ENCODE assay signal across 1 cellular context in the genomic region with DNA sequence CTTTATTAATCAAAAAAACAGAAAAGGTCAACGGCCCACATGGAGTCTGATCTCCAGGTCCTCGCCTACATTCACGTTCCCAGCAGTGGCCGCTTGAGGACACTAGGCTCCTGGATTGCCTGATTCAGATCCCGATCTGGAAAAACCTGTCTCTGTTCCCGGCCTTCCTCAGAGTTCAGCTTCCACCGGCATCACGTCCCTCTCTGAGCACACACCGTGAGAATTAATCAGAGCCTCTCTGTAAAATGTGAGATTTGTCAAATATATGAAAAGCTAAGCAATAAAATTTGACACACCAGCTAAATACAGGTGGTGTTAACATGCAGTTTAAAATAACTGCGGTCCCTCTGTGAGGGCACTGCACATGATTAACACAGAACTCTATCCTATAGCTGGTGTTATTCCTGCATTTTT.
A peak's percentile ranks its signal among the peaks of the same experiment; 100 is the strongest.
TF ChIP-seq lines count a peak whose summit lies in the region.

No MANE protein-coding gene starts in this region.

TF ChIP-seq in HepG2, 621 proteins besides CTCF, POLR2A, EP300 and RAD21 (continued from another document and continues in another):
- TF ChIP-seq, protein P1, sequence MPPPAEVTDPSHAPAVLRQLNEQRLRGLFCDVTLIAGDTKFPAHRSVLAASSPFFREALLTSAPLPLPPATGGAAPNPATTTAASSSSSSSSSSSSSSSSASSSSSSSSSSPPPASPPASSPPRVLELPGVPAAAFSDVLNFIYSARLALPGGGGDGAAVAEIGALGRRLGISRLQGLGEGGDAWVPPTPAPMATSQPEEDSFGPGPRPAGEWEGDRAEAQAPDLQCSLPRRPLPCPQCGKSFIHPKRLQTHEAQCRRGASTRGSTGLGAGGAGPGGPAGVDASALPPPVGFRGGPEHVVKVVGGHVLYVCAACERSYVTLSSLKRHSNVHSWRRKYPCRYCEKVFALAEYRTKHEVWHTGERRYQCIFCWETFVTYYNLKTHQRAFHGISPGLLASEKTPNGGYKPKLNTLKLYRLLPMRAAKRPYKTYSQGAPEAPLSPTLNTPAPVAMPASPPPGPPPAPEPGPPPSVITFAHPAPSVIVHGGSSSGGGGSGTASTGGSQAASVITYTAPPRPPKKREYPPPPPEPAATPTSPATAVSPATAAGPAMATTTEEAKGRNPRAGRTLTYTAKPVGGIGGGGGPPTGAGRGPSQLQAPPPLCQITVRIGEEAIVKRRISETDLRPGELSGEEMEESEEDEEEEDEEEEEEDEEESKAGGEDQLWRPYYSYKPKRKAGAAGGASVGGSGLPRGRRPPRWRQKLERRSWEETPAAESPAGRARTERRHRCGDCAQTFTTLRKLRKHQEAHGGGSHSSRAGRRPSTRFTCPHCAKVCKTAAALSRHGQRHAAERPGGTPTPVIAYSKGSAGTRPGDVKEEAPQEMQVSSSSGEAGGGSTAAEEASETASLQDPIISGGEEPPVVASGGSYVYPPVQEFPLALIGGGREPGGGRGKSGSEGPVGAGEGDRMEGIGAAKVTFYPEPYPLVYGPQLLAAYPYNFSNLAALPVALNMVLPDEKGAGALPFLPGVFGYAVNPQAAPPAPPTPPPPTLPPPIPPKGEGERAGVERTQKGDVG (CRISPR knock-in tag; IDR thresholded peaks at IDR 0.05; ENCODE audit: borderline replicate concordance) = no peak
- TF ChIP-seq, protein P2, sequence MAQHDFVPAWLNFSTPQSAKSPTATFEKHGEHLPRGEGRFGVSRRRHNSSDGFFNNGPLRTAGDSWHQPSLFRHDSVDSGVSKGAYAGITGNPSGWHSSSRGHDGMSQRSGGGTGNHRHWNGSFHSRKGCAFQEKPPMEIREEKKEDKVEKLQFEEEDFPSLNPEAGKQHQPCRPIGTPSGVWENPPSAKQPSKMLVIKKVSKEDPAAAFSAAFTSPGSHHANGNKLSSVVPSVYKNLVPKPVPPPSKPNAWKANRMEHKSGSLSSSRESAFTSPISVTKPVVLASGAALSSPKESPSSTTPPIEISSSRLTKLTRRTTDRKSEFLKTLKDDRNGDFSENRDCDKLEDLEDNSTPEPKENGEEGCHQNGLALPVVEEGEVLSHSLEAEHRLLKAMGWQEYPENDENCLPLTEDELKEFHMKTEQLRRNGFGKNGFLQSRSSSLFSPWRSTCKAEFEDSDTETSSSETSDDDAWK (CRISPR knock-in tag; IDR thresholded peaks at IDR 0.05) = no peak
- TF ChIP-seq, protein P3, sequence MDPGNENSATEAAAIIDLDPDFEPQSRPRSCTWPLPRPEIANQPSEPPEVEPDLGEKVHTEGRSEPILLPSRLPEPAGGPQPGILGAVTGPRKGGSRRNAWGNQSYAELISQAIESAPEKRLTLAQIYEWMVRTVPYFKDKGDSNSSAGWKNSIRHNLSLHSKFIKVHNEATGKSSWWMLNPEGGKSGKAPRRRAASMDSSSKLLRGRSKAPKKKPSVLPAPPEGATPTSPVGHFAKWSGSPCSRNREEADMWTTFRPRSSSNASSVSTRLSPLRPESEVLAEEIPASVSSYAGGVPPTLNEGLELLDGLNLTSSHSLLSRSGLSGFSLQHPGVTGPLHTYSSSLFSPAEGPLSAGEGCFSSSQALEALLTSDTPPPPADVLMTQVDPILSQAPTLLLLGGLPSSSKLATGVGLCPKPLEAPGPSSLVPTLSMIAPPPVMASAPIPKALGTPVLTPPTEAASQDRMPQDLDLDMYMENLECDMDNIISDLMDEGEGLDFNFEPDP (CRISPR knock-in tag; conservative IDR thresholded peaks at IDR 0.05) = no peak
- no peak for TF ChIP-seq ARHGAP35 (CRISPR knock-in tag; IDR thresholded peaks at IDR 0.05; ENCODE audit: borderline replicate concordance)
- TF ChIP-seq ZMAT3 (CRISPR knock-in tag; conservative IDR thresholded peaks at IDR 0.05) = no peak
- TF ChIP-seq, protein P4, sequence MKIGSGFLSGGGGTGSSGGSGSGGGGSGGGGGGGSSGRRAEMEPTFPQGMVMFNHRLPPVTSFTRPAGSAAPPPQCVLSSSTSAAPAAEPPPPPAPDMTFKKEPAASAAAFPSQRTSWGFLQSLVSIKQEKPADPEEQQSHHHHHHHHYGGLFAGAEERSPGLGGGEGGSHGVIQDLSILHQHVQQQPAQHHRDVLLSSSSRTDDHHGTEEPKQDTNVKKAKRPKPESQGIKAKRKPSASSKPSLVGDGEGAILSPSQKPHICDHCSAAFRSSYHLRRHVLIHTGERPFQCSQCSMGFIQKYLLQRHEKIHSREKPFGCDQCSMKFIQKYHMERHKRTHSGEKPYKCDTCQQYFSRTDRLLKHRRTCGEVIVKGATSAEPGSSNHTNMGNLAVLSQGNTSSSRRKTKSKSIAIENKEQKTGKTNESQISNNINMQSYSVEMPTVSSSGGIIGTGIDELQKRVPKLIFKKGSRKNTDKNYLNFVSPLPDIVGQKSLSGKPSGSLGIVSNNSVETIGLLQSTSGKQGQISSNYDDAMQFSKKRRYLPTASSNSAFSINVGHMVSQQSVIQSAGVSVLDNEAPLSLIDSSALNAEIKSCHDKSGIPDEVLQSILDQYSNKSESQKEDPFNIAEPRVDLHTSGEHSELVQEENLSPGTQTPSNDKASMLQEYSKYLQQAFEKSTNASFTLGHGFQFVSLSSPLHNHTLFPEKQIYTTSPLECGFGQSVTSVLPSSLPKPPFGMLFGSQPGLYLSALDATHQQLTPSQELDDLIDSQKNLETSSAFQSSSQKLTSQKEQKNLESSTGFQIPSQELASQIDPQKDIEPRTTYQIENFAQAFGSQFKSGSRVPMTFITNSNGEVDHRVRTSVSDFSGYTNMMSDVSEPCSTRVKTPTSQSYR (CRISPR knock-in tag; IDR thresholded peaks at IDR 0.05; ENCODE audit: borderline replicate concordance) = no peak
- no peak for TF ChIP-seq SATB2 (CRISPR knock-in tag; IDR thresholded peaks at IDR 0.05)
- TF ChIP-seq TRIM24 (CRISPR knock-in tag; IDR thresholded peaks at IDR 0.05) = no peak
- TF ChIP-seq, protein P5, sequence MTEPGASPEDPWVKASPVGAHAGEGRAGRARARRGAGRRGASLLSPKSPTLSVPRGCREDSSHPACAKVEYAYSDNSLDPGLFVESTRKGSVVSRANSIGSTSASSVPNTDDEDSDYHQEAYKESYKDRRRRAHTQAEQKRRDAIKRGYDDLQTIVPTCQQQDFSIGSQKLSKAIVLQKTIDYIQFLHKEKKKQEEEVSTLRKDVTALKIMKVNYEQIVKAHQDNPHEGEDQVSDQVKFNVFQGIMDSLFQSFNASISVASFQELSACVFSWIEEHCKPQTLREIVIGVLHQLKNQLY (CRISPR knock-in tag; IDR thresholded peaks at IDR 0.05) = no peak
- TF ChIP-seq ZNF180 (CRISPR knock-in tag; IDR thresholded peaks at IDR 0.05; ENCODE audit: borderline replicate concordance, low read depth) = no peak
- TF ChIP-seq GFI1 (CRISPR knock-in tag; IDR thresholded peaks at IDR 0.05; ENCODE audit: borderline replicate concordance) = no peak; the same call in 1 of the 2 replicates
- TF ChIP-seq ZBTB8A (CRISPR knock-in tag; IDR thresholded peaks at IDR 0.05; ENCODE audit: borderline replicate concordance, low read depth) = no peak
- TF ChIP-seq, protein P6, sequence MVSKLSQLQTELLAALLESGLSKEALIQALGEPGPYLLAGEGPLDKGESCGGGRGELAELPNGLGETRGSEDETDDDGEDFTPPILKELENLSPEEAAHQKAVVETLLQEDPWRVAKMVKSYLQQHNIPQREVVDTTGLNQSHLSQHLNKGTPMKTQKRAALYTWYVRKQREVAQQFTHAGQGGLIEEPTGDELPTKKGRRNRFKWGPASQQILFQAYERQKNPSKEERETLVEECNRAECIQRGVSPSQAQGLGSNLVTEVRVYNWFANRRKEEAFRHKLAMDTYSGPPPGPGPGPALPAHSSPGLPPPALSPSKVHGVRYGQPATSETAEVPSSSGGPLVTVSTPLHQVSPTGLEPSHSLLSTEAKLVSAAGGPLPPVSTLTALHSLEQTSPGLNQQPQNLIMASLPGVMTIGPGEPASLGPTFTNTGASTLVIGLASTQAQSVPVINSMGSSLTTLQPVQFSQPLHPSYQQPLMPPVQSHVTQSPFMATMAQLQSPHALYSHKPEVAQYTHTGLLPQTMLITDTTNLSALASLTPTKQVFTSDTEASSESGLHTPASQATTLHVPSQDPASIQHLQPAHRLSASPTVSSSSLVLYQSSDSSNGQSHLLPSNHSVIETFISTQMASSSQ (IDR thresholded peaks at IDR 0.05; ENCODE audit: low read depth) = no peak
- TF ChIP-seq, protein P6 (CRISPR knock-in tag; IDR thresholded peaks at IDR 0.05; ENCODE audit: borderline replicate concordance) = no peak
- peak; percentile 50 for TF ChIP-seq ZNF331 (CRISPR knock-in tag; IDR thresholded peaks at IDR 0.05)
- TF ChIP-seq, protein P7, sequence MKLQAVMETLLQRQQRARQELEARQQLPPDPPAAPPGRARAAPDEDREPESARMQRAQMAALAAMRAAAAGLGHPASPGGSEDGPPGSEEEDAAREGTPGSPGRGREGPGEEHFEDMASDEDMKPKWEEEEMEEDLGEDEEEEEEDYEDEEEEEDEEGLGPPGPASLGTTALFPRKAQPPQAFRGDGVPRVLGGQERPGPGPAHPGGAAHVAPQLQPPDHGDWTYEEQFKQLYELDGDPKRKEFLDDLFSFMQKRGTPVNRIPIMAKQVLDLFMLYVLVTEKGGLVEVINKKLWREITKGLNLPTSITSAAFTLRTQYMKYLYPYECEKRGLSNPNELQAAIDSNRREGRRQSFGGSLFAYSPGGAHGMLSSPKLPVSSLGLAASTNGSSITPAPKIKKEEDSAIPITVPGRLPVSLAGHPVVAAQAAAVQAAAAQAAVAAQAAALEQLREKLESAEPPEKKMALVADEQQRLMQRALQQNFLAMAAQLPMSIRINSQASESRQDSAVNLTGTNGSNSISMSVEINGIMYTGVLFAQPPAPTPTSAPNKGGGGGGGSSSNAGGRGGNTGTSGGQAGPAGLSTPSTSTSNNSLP (IDR thresholded peaks at IDR 0.05; ENCODE audit: low read depth, low read length) = peak; percentile 75
- no peak for TF ChIP-seq ZNF496 (CRISPR knock-in tag; IDR thresholded peaks at IDR 0.05; ENCODE audit: insufficient replicate concordance)
- no peak for TF ChIP-seq NCOA1 (CRISPR knock-in tag; IDR thresholded peaks at IDR 0.05)
- TF ChIP-seq FOXA1 (IDR thresholded peaks at IDR 0.05) = no peak
- peak; percentile 29; the same call in 1 of the 2 replicates for TF ChIP-seq FOXA1 (CRISPR knock-in tag; IDR thresholded peaks at IDR 0.05)
- TF ChIP-seq SP5 (CRISPR knock-in tag; IDR thresholded peaks at IDR 0.05; ENCODE audit: borderline replicate concordance, low read depth) = no peak
- no peak for TF ChIP-seq GLI4 (CRISPR knock-in tag; IDR thresholded peaks at IDR 0.05; ENCODE audit: borderline replicate concordance)
- TF ChIP-seq, protein P8, sequence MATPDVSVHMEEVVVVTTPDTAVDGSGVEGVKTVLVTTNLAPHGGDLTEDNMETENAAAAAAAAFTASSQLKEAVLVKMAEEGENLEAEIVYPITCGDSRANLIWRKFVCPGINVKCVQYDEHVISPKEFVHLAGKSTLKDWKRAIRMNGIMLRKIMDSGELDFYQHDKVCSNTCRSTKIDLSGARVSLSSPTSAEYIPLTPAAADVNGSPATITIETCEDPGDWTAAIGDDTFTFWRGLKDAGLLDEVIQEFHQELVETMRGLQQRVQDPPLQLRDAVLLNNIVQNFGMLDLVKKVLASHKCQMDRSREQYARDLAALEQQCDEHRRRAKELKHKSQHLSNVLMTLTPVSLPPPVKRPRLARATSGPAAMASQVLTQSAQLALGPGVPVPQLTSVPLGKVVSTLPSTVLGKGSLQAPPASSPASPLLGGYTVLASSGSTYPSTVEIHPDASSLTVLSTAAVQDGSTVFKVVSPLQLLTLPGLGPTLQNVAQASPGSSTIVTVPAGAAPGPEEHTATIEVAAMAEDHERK (CRISPR knock-in tag; IDR thresholded peaks at IDR 0.05; ENCODE audit: low read depth) = no peak
- TF ChIP-seq ZKSCAN8 (CRISPR knock-in tag; IDR thresholded peaks at IDR 0.05; ENCODE audit: borderline replicate concordance) = 0 out of 2 replicates have a peak, but pooled peaks have one; percentile 47
- 0 out of 2 replicates have a peak, but pooled peaks have one; percentile 59 for TF ChIP-seq NFKBIZ (CRISPR knock-in tag; IDR thresholded peaks at IDR 0.05)
- TF ChIP-seq ZFP36L1 (CRISPR knock-in tag; IDR thresholded peaks at IDR 0.05) = 0 out of 2 replicates have a peak, but pooled peaks have one; percentile 42
- TF ChIP-seq, protein P9, sequence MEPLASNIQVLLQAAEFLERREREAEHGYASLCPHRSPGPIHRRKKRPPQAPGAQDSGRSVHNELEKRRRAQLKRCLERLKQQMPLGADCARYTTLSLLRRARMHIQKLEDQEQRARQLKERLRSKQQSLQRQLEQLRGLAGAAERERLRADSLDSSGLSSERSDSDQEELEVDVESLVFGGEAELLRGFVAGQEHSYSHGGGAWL (CRISPR knock-in tag; IDR thresholded peaks at IDR 0.05) = no peak
- TF ChIP-seq ESRRA (CRISPR knock-in tag; IDR thresholded peaks at IDR 0.05; ENCODE audit: low read depth) = no peak
- no peak for TF ChIP-seq ZNF547 (CRISPR knock-in tag; IDR thresholded peaks at IDR 0.05)
- TF ChIP-seq ZNF775 (CRISPR knock-in tag; IDR thresholded peaks at IDR 0.05; ENCODE audit: borderline replicate concordance) = no peak
- no peak for TF ChIP-seq HOXD1 (CRISPR knock-in tag; IDR thresholded peaks at IDR 0.05)
- TF ChIP-seq, protein P10, sequence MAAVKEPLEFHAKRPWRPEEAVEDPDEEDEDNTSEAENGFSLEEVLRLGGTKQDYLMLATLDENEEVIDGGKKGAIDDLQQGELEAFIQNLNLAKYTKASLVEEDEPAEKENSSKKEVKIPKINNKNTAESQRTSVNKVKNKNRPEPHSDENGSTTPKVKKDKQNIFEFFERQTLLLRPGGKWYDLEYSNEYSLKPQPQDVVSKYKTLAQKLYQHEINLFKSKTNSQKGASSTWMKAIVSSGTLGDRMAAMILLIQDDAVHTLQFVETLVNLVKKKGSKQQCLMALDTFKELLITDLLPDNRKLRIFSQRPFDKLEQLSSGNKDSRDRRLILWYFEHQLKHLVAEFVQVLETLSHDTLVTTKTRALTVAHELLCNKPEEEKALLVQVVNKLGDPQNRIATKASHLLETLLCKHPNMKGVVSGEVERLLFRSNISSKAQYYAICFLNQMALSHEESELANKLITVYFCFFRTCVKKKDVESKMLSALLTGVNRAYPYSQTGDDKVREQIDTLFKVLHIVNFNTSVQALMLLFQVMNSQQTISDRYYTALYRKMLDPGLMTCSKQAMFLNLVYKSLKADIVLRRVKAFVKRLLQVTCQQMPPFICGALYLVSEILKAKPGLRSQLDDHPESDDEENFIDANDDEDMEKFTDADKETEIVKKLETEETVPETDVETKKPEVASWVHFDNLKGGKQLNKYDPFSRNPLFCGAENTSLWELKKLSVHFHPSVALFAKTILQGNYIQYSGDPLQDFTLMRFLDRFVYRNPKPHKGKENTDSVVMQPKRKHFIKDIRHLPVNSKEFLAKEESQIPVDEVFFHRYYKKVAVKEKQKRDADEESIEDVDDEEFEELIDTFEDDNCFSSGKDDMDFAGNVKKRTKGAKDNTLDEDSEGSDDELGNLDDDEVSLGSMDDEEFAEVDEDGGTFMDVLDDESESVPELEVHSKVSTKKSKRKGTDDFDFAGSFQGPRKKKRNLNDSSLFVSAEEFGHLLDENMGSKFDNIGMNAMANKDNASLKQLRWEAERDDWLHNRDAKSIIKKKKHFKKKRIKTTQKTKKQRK (IDR thresholded peaks at IDR 0.05; ENCODE audit: low read length) = no peak
- TF ChIP-seq JUN (CRISPR knock-in tag; IDR thresholded peaks at IDR 0.05) = no peak
- no peak for TF ChIP-seq ZNF737 (CRISPR knock-in tag; IDR thresholded peaks at IDR 0.05; ENCODE audit: borderline replicate concordance)
- TF ChIP-seq ARNTL (CRISPR knock-in tag; IDR thresholded peaks at IDR 0.05) = no peak
